Comparison of ENCODE assay signal across 8 cellular contexts in the genomic region with DNA sequence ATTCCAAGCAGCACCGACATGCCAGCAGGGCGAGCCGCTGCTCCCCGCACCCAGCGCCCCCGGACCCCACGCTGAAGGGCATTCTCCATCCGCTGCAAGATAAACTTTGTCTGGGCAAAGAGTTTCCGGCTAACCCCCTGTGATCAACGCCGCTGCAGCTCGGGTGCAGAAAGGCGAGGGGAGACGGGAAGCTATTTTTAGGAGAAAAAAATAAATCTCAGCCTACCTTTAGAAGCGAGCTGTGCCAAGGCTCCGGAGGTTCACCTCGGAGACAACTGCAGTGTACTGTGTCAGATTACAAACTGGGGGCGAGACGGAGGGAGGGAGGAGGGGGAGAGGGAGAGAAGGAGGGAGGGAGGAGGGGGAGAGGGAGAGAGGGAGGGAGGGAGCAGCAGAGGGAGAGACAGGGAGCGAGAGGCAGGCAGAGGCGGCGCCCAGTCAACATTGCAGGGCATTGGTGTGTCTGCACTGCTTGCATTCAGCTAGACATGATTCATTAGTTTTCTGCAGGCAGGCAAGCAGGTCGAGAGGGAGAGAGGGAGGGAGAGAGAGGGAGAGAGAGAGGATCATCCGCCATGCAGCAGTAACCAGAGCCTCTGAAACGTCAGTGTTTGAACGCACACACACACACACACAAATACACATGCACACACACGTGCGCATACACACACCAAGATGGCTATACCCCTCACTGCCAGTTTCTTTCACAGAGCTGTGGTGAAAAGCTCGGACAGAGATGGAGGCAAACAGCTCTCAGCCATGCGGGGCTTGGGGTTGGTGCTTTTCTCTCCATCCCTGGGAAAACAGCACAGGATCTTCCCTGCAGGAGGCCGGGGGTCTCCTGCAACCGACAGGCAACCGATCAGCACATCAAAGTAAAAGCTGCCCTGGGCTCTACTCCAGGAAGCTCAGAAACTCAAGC. TPM values are rescaled to one million over a fixed set of nuclear protein-coding genes. Genes with fewer than 3 reads are reported as not detected.
DNase-seq lines count a peak whose midpoint lies in the region; TF ChIP-seq lines count a peak whose summit lies in the region.

Gene RIMBP2, minus strand, starts transcription at position 304 of the 922 bp plus-strand sequence. CDS start 237,286 bp downstream, outside the sequence.

- H3K9me3 ChIP-seq in NT2/D1 (ENCODE audit: insufficient read depth, low read length), result no peaks in the 10 kb centered on the region

- no peak for DNase-seq in activated naive CD4-positive, alpha-beta T cell (lab: John Stamatoyannopoulos, UW)
- DNase-seq in NT2/D1 (ENCODE audit: low read depth, low spot score), result peak; percentile 71
- peak; percentile 65 for DNase-seq in glutamatergic neuron
- peak; percentile 25 for DNase-seq in renal cortical epithelial cell (ENCODE audit: low read depth)
- no peak for DNase-seq in T-helper 9 cell
- DNase-seq in stimulated activated CD4-positive, alpha-beta T cell treated with anti-CD3 and anti-CD28 coated beads, Interleukin-1b, Interleukin-23, amount 100 ng/mL, for 48 hours, result no peak
- DNase-seq in KG1 (lab: John Stamatoyannopoulos, UW), result no peak

- no peak for TF ChIP-seq CTCF in glutamatergic neuron (IDR thresholded peaks at IDR 0.05; ENCODE audit: partially characterized antibody, unreplicated experiment)

- peaks cover 1% of the 10 kb centered on the region for H3K36me3 Mint-ChIP-seq in activated naive CD4-positive, alpha-beta T cell treated with anti-CD3 and anti-CD28 coated beads, Interleukin-2, amount 50 U/mL, for 24 hours
- no peaks in the 10 kb centered on the region for H3K36me3 Mint-ChIP-seq in glutamatergic neuron (ENCODE audit: unreplicated experiment)

- no peaks in the 10 kb centered on the region for H3K36me3 ChIP-seq in NT2/D1 (ENCODE audit: insufficient read depth, insufficient read length, low read length)

- peak within 1 kb of the TSS; percentile 72 for H3K4me3 ChIP-seq in NT2/D1 (ENCODE audit: insufficient read length, low read depth)

- H3K4me1 ChIP-seq in NT2/D1 (ENCODE audit: insufficient read depth, insufficient read length), result peaks cover 9% of the 10 kb centered on the region

- H3K27me3 Mint-ChIP-seq in activated naive CD4-positive, alpha-beta T cell treated with anti-CD3 and anti-CD28 coated beads, Interleukin-2, amount 50 U/mL, for 24 hours, result peaks cover 36% of the 10 kb centered on the region
- peaks cover 10% of the 10 kb centered on the region for H3K27me3 Mint-ChIP-seq in glutamatergic neuron (ENCODE audit: unreplicated experiment)

- H3K4me1 Mint-ChIP-seq in activated naive CD4-positive, alpha-beta T cell treated with anti-CD3 and anti-CD28 coated beads, Interleukin-2, amount 50 U/mL, for 24 hours, result peaks cover 17% of the 10 kb centered on the region
- peaks cover 3% of the 10 kb centered on the region for H3K4me1 Mint-ChIP-seq in glutamatergic neuron (ENCODE audit: low read depth, unreplicated experiment)

- H3K9me3 Mint-ChIP-seq in activated naive CD4-positive, alpha-beta T cell treated with anti-CD3 and anti-CD28 coated beads, Interleukin-2, amount 50 U/mL, for 24 hours, result no peaks in the 10 kb centered on the region
- H3K9me3 Mint-ChIP-seq in glutamatergic neuron (ENCODE audit: unreplicated experiment), result peaks cover 16% of the 10 kb centered on the region

- H3K27me3 ChIP-seq in NT2/D1 (ENCODE audit: insufficient read depth, insufficient read length), result peaks cover 45% of the 10 kb centered on the region

- H3K9ac ChIP-seq in NT2/D1 (ENCODE audit: insufficient read length, low read depth), result peak within 1 kb of the TSS; percentile 79

- H3K4me3 Mint-ChIP-seq in activated naive CD4-positive, alpha-beta T cell treated with anti-CD3 and anti-CD28 coated beads, Interleukin-2, amount 50 U/mL, for 24 hours, result peak within 1 kb of the TSS; percentile 8
- H3K4me3 Mint-ChIP-seq in glutamatergic neuron (ENCODE audit: unreplicated experiment), result peak within 1 kb of the TSS; percentile 89

- H3K27ac Mint-ChIP-seq in activated naive CD4-positive, alpha-beta T cell treated with anti-CD3 and anti-CD28 coated beads, Interleukin-2, amount 50 U/mL, for 24 hours, result no peak within 1 kb of the TSS
- H3K27ac Mint-ChIP-seq in glutamatergic neuron (ENCODE audit: unreplicated experiment), result peak within 1 kb of the TSS; percentile 83

RNA-seq across cellular contexts. Expression of gene RIMBP2, which starts in this region (rescaled TPM):
- total RNA-seq in glutamatergic neuron (ENCODE audit: unreplicated experiment) (20.5 TPM), renal cortical epithelial cell (0.17 and 3.2 TPM in 2 replicates)

Comparison
In these comparisons a context has a peak if more than half of its experiments do, and no peak if none do; other contexts are left out.
1. DNase-seq: peak in NT2/D1 (single experiment), glutamatergic neuron (single experiment) and renal cortical epithelial cell (single experiment); none in activated naive CD4-positive, alpha-beta T cell (0 of 4), T-helper 9 cell (single experiment), stimulated activated CD4-positive, alpha-beta T cell treated with anti-CD3 and anti-CD28 coated beads, Interleukin-1b, Interleukin-23, amount 100 ng/mL, for 48 hours (single experiment) and KG1 (single experiment).